Comparison of ENCODE assay signal across 17 cellular contexts in the genomic region with DNA sequence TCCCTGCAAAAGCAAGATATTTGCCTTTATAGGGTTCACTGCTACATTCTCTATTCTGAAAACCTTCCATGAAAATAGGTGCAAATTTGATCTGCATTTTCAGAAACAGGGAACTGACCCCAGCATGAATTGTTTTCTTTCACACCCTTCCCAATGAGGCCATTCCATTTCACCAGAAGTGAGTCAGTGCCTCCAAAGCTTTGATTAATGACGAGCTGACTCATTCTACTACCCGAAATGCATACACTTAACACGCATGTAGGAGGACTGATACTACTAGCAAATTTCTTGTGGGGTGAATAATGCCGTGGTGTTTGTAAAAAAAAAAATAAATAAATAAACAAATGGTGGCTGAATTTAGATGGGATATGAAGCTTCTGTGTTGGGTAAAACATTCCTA.
A peak's percentile ranks its signal among the peaks of the same experiment; 100 is the strongest.
DNase-seq lines count a peak whose midpoint lies in the region; ATAC-seq, FAIRE-seq and TF ChIP-seq lines count a peak whose summit lies in the region.
"Had no signal": no experiment of that assay in that cellular context is flagged by ENCODE, and none has a peak within 500 bp of the region (broad histone marks: within the 10 kb centered on the region; RNA-seq: fewer than 3 reads in every experiment).

No MANE protein-coding gene starts in this region.

- no CpG with 5 or more reads among the region's 4 CpGs for WGBS in H9 (ENCODE audit: extremely low coverage, insufficient read length, low lambda C conversion rate)

- no peaks in the 10 kb centered on the region for H3K23me2 ChIP-seq in H9 (ENCODE audit: insufficient read length, low read depth, low read length, poor library complexity, severe bottlenecking)

- H3F3A ChIP-seq in PC-9 (ENCODE audit: insufficient read depth, low read depth): peaks cover 6% of the 10 kb centered on the region; the same call in 1 of the 2 replicates

- H2BK20ac ChIP-seq in H9 (ENCODE audit: low read depth, low read length, poor library complexity, severe bottlenecking): no peak overlapping the region

- POLR2A ChIA-PET in PC-9 (lab: Charles Lee; ENCODE audit: unreplicated experiment): no interaction called here

- intact Hi-C loops in PC-9 (cut with micrococcal nuclease; ENCODE audit: unreplicated experiment): loop anchor here (5.0 kb wide), 1 partner anchor 89 kb away; no protein-coding TSS in a partner anchor

- no peaks in the 10 kb centered on the region for H3K79me2 ChIP-seq in PC-9 (ENCODE audit: low read depth)
- H3K79me2 ChIP-seq in fibroblast of lung (ENCODE audit: control insufficient read depth, insufficient read depth, low read length): no peaks in the 10 kb centered on the region
- no peaks in the 10 kb centered on the region for H3K79me2 ChIP-seq in H9 (ENCODE audit: insufficient read depth, low read length)

- no peak for FAIRE-seq in urothelium cell line (lab: Jason Lieb, UNC)
- no peak for FAIRE-seq in D721Med (lab: Jason Lieb, UNC)
- FAIRE-seq: G401.6 had no signal

- H3K4me2 ChIP-seq in PC-9 (peak overlapping the region; percentile 23), fibroblast of lung (ENCODE audit: extremely low read depth, insufficient read depth, low read length) (no peak overlapping the region), H9 (ENCODE audit: insufficient read depth, insufficient read length, low read length) (no peak overlapping the region)

- H3K14ac ChIP-seq in H9 (ENCODE audit: insufficient read depth, low read length): no peak overlapping the region

- H3K27me3 ChIP-seq in PC-9 (ENCODE audit: insufficient read depth, low read depth) (no peaks in the 10 kb centered on the region), fibroblast of lung (ENCODE audit: control insufficient read depth, insufficient read depth, low read length) (no peaks in the 10 kb centered on the region), H9 (ENCODE audit: insufficient read depth, low read length) (no peaks in the 10 kb centered on the region; the same call in 1 of the 2 replicates)
- H3K27me3 ChIP-seq: BE2C, transverse colon had no signal

- H2AFZ ChIP-seq in PC-9 (0 out of 2 replicates have a peak overlapping the region, but pooled peaks have one; percentile 23), fibroblast of lung (ENCODE audit: low read length) (no peak overlapping the region), H9 (ENCODE audit: low read length) (no peak overlapping the region)

- H2AK5ac ChIP-seq in H9 (ENCODE audit: insufficient read length, low read length): no peak overlapping the region

- H3K9me3 ChIP-seq in PC-9 (ENCODE audit: insufficient read depth, low read depth): no peaks in the 10 kb centered on the region
- H3K9me3 ChIP-seq in fibroblast of lung (ENCODE audit: control insufficient read depth, insufficient read depth, low read depth, low read length): no peaks in the 10 kb centered on the region
- H3K9me3 ChIP-seq in H9 (ENCODE audit: control insufficient read depth, low read depth, low read length): no peaks in the 10 kb centered on the region
- H3K9me3 ChIP-seq: BE2C, mucosa of descending colon, transverse colon had no signal

- no peak overlapping the region for H2BK5ac ChIP-seq in H9 (ENCODE audit: insufficient read length, low read length)

- no peak overlapping the region for H3K23ac ChIP-seq in H9 (ENCODE audit: insufficient read length, low read depth, low read length)

- no peak overlapping the region for H2BK15ac ChIP-seq in H9 (ENCODE audit: low read depth, low read length)

- H3K18ac ChIP-seq in H9 (ENCODE audit: insufficient read length, low read depth, low read length): no peak overlapping the region

- no peak for TF ChIP-seq CTCF in PC-9 (conservative IDR thresholded peaks at IDR 0.05)
- TF ChIP-seq CTCF in fibroblast of lung (conservative IDR thresholded peaks at IDR 0.05 in 1 of 2, IDR thresholded peaks at IDR 0.05 in 1 of 2; ENCODE audit: low read depth in 1 of 2, low read length in 2 of 2): no peak
- no peak for TF ChIP-seq CTCF in H9 (conservative IDR thresholded peaks at IDR 0.05)
- no peak for TF ChIP-seq CTCF in D721Med (IDR thresholded peaks at IDR 0.05; ENCODE audit: insufficient read depth, missing control alignments)

- H3K9me3 Mint-ChIP-seq in stimulated activated naive CD8-positive, alpha-beta T cell treated with anti-CD3 and anti-CD28 coated beads, Interleukin-15, amount 100 ng/mL, for 72 hours: no peaks in the 10 kb centered on the region
- H3K9me3 Mint-ChIP-seq in H9: peaks cover 0 to 37% of the 10 kb centered on the region in 2 experiments; a peak in 2 of 5 replicates
- H3K9me3 Mint-ChIP-seq: activated B cell treated with CpG ODN at 0.5 μM for 24 hours had no signal

- H3K79me1 ChIP-seq in H9 (ENCODE audit: insufficient read depth, low read depth, low read length, poor library complexity, severe bottlenecking): no peaks in the 10 kb centered on the region

- H3K56ac ChIP-seq in H9 (ENCODE audit: insufficient read length, low read depth, low read length): no peak overlapping the region

- peak overlapping the region; percentile 71 for H3K27ac ChIP-seq in PC-9
- no peak overlapping the region for H3K27ac ChIP-seq in fibroblast of lung (ENCODE audit: insufficient read depth, low read length)
- H3K27ac ChIP-seq in H9 (ENCODE audit: insufficient read length, low read depth, low read length): no peak overlapping the region
- H3K27ac ChIP-seq: transverse colon had no signal

- no peak overlapping the region for H4K8ac ChIP-seq in H9 (replicated peaks; ENCODE audit: insufficient read length, low read depth, low read length)

- no peak overlapping the region for H2BK120ac ChIP-seq in H9 (ENCODE audit: low read depth, low read length, poor library complexity, severe bottlenecking)

- no peaks in the 10 kb centered on the region for H3K4me1 Mint-ChIP-seq in stimulated activated naive CD8-positive, alpha-beta T cell treated with anti-CD3 and anti-CD28 coated beads, Interleukin-15, amount 100 ng/mL, for 72 hours
- H3K4me1 Mint-ChIP-seq in H9: peaks cover 0 to 7% of the 10 kb centered on the region in 2 experiments; a peak in 1 of 4 replicates
- H3K4me1 Mint-ChIP-seq: activated B cell treated with CpG ODN at 0.5 μM for 24 hours had no signal

- H4K91ac ChIP-seq in H9 (ENCODE audit: insufficient read length, low read depth, low read length): no peak overlapping the region

- no peak overlapping the region for H4K5ac ChIP-seq in H9 (ENCODE audit: insufficient read length, low read depth, low read length)

- peak; percentile 57 for ATAC-seq in stimulated activated naive CD8-positive, alpha-beta T cell treated with anti-CD3 and anti-CD28 coated beads, Interleukin-15, amount 100 ng/mL, for 72 hours
- ATAC-seq in stimulated activated naive CD8-positive, alpha-beta T cell treated with anti-CD3 and anti-CD28 coated beads, Interleukin-15, Interleukin-2, amounts not matched to agents 100 U/mL and 50 U/mL, for 24 hours: no peak
- ATAC-seq: mucosa of descending colon had no signal

- no peaks in the 10 kb centered on the region for H3K27me3 Mint-ChIP-seq in stimulated activated naive CD8-positive, alpha-beta T cell treated with anti-CD3 and anti-CD28 coated beads, Interleukin-15, amount 100 ng/mL, for 72 hours
- peaks cover 3% of the 10 kb centered on the region for H3K27me3 Mint-ChIP-seq in H9 (ENCODE audit: low read depth)
- H3K27me3 Mint-ChIP-seq: activated B cell treated with CpG ODN at 0.5 μM for 24 hours had no signal

- peaks cover 26% of the 10 kb centered on the region for H3K4me1 ChIP-seq in PC-9 (replicated peaks; ENCODE audit: insufficient read depth)
- no peaks in the 10 kb centered on the region for H3K4me1 ChIP-seq in fibroblast of lung (ENCODE audit: control insufficient read depth, extremely low read depth, insufficient read depth, low read length)
- H3K4me1 ChIP-seq in H9 (ENCODE audit: insufficient read depth, low read length): no peaks in the 10 kb centered on the region
- H3K4me1 ChIP-seq: BE2C, transverse colon had no signal

- H3K4me3 Mint-ChIP-seq in stimulated activated naive CD8-positive, alpha-beta T cell treated with anti-CD3 and anti-CD28 coated beads, Interleukin-15, amount 100 ng/mL, for 72 hours: no peak overlapping the region
- H3K4me3 Mint-ChIP-seq in H9: no peak overlapping the region
- H3K4me3 Mint-ChIP-seq: activated B cell treated with CpG ODN at 0.5 μM for 24 hours had no signal

- no peak overlapping the region for H3K4ac ChIP-seq in H9 (ENCODE audit: low read depth, low read length)

- no peak overlapping the region for H2BK12ac ChIP-seq in H9 (ENCODE audit: insufficient read length, low read depth, low read length)

- H3K36me3 ChIP-seq in PC-9 (ENCODE audit: low read depth) (no peaks in the 10 kb centered on the region), fibroblast of lung (ENCODE audit: control insufficient read depth, insufficient read depth, low read length) (no peaks in the 10 kb centered on the region)
- H3K36me3 ChIP-seq: BE2C, transverse colon had no signal

- no peak overlapping the region for H3K9ac ChIP-seq in fibroblast of lung (ENCODE audit: insufficient read depth, low read length)
- H3K9ac ChIP-seq in H9 (ENCODE audit: extremely low read depth, insufficient read length, low read length): no peak overlapping the region

- H4K20me1 ChIP-seq in PC-9 (ENCODE audit: insufficient read depth) (no peaks in the 10 kb centered on the region), fibroblast of lung (ENCODE audit: control insufficient read depth, extremely low read depth, insufficient read depth, low read length) (no peaks in the 10 kb centered on the region), H9 (ENCODE audit: control insufficient read depth, insufficient read depth, insufficient read length) (no peaks in the 10 kb centered on the region)

- H3K36me3 Mint-ChIP-seq in H9 (ENCODE audit: insufficient read depth in 1 of 3, low read depth in 3 of 3): no peaks in the 10 kb centered on the region

- CTCF ChIA-PET in PC-9 (lab: Charles Lee): no interaction called here

- H3K9me2 ChIP-seq in PC-9 (ENCODE audit: insufficient read depth): no peaks in the 10 kb centered on the region

- no peak overlapping the region for H3T11ph ChIP-seq in H9 (ENCODE audit: low read length)

- no peak for DNase-seq in stimulated activated naive CD8-positive, alpha-beta T cell treated with anti-CD3 and anti-CD28 coated beads, Interleukin-15, amount 100 ng/mL, for 72 hours
- DNase-seq in stimulated activated naive CD8-positive, alpha-beta T cell treated with anti-CD3 and anti-CD28 coated beads, Interleukin-15, Interleukin-2, amounts not matched to agents 100 U/mL and 50 U/mL, for 24 hours: no peak
- DNase-seq in PC-9: peak; percentile 1 to 49
- peak; percentile 71 to 92 for DNase-seq in fibroblast of lung (ENCODE audit: low read depth in 2 of 2)
- peak; percentile 17 for DNase-seq in urothelium cell line (ENCODE audit: low spot score)
- no peak for DNase-seq in H9
- DNase-seq in NCI-H2107 treated with DMSO at 0.1 percent for 48 hours (lab: John Stamatoyannopoulos, UW; ENCODE audit: unreplicated experiment): no peak
- DNase-seq in D721Med (ENCODE audit: insufficient read length, low spot score): no peak
- DNase-seq: activated B cell treated with CpG ODN at 0.5 μM for 24 hours; activated naive CD4-positive, alpha-beta T cell; BE2C; GOT3; KG1; mucosa of descending colon; NCI-H345; transverse colon had no signal

- H3K27ac Mint-ChIP-seq in stimulated activated naive CD8-positive, alpha-beta T cell treated with anti-CD3 and anti-CD28 coated beads, Interleukin-15, amount 100 ng/mL, for 72 hours: no peak overlapping the region
- H3K27ac Mint-ChIP-seq in H9: no peak overlapping the region
- H3K27ac Mint-ChIP-seq: activated B cell treated with CpG ODN at 0.5 μM for 24 hours had no signal

- no TSS peak for BruUV-seq in PC-9 (replicated peaks; lab: Mats Ljungman, UMichigan)

- H3K4me3 ChIP-seq in PC-9 (no peak overlapping the region), fibroblast of lung (replicated peaks in 1 of 4; ENCODE audit: control extremely low read depth in 1 of 4, insufficient read depth in 1 of 4, low read depth in 3 of 4, low read length in 4 of 4) (no peak overlapping the region)
- H3K4me3 ChIP-seq: mucosa of descending colon, transverse colon had no signal

Comparison
In these comparisons a context has a peak if more than half of its experiments do, and no peak if none do; other contexts are left out.
1. DNase-seq: peak in PC-9 (2 of 2), fibroblast of lung (2 of 2) and urothelium cell line (single experiment); none in stimulated activated naive CD8-positive, alpha-beta T cell treated with anti-CD3 and anti-CD28 coated beads, Interleukin-15, amount 100 ng/mL, for 72 hours (0 of 2), stimulated activated naive CD8-positive, alpha-beta T cell treated with anti-CD3 and anti-CD28 coated beads, Interleukin-15, Interleukin-2, amounts not matched to agents 100 U/mL and 50 U/mL, for 24 hours (single experiment), H9 (single experiment), NCI-H2107 treated with DMSO at 0.1 percent for 48 hours (single experiment) and D721Med (single experiment).